In the genomic region with DNA sequence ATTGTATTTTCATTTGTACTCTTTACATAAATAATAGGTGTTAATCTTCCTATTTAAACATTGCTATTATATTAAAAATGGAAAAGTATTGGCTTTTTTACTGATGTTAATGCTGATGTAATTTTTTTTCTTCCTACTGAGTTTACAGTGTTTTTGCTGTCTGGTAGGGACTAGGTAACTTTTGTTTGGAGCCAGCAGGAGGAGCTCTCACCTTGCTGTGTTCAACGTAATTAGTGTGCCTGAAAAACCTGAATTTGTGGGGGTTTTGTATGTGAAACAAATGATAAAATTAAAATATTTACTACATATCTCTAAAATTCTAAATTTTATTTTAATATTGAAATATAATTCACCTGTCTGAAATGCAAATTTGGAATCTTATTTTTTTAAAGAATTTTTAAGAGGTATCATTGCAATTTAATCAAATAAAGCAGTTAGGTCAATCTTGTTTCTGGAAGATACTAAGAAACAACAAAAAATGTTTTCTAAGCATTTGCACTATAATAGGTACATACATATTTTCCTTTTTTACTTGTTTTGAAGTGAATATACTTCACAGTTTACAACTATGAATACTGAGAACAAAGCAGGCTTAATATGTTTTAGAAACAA, we compare ENCODE assay signal across 9 cellular contexts. TPM values are rescaled to one million over a fixed set of nuclear protein-coding genes. Genes with fewer than 3 reads are reported as not detected.
DNase-seq lines count a peak whose midpoint lies in the region; ATAC-seq and TF ChIP-seq lines count a peak whose summit lies in the region.
"Had no signal": no experiment of that assay in that cellular context is flagged by ENCODE, and none has a peak within 500 bp of the region (broad histone marks: within the 10 kb centered on the region; RNA-seq: fewer than 3 reads in every experiment).

No MANE protein-coding gene starts in this region.

- ATAC-seq in GM21526 (IDR thresholded peaks at IDR 0.05; ENCODE audit: low FRiP score, unreplicated experiment), result peak; percentile 65
- ATAC-seq in foreskin keratinocyte, result peak; percentile 65
- no peak for ATAC-seq in HG03139 (IDR thresholded peaks at IDR 0.05; ENCODE audit: unreplicated experiment)
- no peak for ATAC-seq in T-cell (replicated peaks in 1 of 4)

- TF ChIP-seq EP300 in SK-N-SH (IDR thresholded peaks at IDR 0.05; ENCODE audit: borderline replicate concordance in 1 of 2, low read depth in 1 of 2, low read length in 1 of 2), result no peak

- CTCF ChIA-PET in SK-N-SH (lab: Yijun Ruan, JAX) (interaction anchor here (0.7 to 3.9 kb wide), 14 partner anchors 9 to 1161 kb away, joined by 3 to 41 read pairs (median 4); a partner anchor contains a TSS), T-cell (lab: Charles Lee) (interaction anchor here in 1 of 2 donors (0.8 kb wide), 1 partner anchor 1159 kb away, joined by 4 read pairs; no protein-coding TSS in a partner anchor)

- no peaks in the 10 kb centered on the region for H3K9me3 Mint-ChIP-seq in T-cell

- no peaks in the 10 kb centered on the region for H3K27me3 Mint-ChIP-seq in T-cell

- no peak overlapping the region for H3K9ac ChIP-seq in SK-N-SH

- H3K27me3 ChIP-seq in SK-N-SH (ENCODE audit: insufficient read depth), result no peaks in the 10 kb centered on the region
- no peaks in the 10 kb centered on the region for H3K27me3 ChIP-seq in foreskin keratinocyte
- H3K27me3 ChIP-seq in testis, result no peaks in the 10 kb centered on the region

- no peak overlapping the region; a peak in 1 of 4 replicates for H3K4me3 ChIP-seq in SK-N-SH (ENCODE audit: low read depth in 2 of 2, low read length in 1 of 2)
- H3K4me3 ChIP-seq in testis, result no peak overlapping the region

- no peaks in the 10 kb centered on the region for H3K9me3 ChIP-seq in SK-N-SH
- H3K9me3 ChIP-seq in testis, result no peaks in the 10 kb centered on the region

- WGBS in SK-N-SH (ENCODE audit: low lambda C conversion rate), result 3% methylated on average over 1 of the region's 1 CpG
- WGBS in testis, 2 donors, result 16 to 23% methylated on average over 1 of the region's 1 CpG

- TF ChIP-seq RAD21 in SK-N-SH (IDR thresholded peaks at IDR 0.05; ENCODE audit: low read length), result peak; percentile 89

- no peaks in the 10 kb centered on the region for H3K4me1 ChIP-seq in SK-N-SH (ENCODE audit: control insufficient read depth in 1 of 2, insufficient read depth in 2 of 2, low read depth in 1 of 2, low read length in 1 of 2)
- no peaks in the 10 kb centered on the region for H3K4me1 ChIP-seq in foreskin keratinocyte
- H3K4me1 ChIP-seq in testis, result no peaks in the 10 kb centered on the region

- H3K36me3 Mint-ChIP-seq in T-cell, result no peaks in the 10 kb centered on the region

- no peaks in the 10 kb centered on the region for H4K20me1 ChIP-seq in SK-N-SH (ENCODE audit: insufficient read depth)

- intact Hi-C loops in testis (cut with DNase I; ENCODE audit: low total_unique reads), result no loop called here

- no peaks in the 10 kb centered on the region for H3F3A ChIP-seq in SK-N-SH (replicated peaks; ENCODE audit: insufficient read depth)

- no peaks in the 10 kb centered on the region for H3K4me1 Mint-ChIP-seq in T-cell

- no peaks in the 10 kb centered on the region for H3K36me3 ChIP-seq in SK-N-SH (replicated peaks in 1 of 2; ENCODE audit: control insufficient read depth in 1 of 2, insufficient read depth in 2 of 2, low read length in 1 of 2)
- H3K36me3 ChIP-seq in testis (ENCODE audit: low read depth, missing control alignments), result no peaks in the 10 kb centered on the region

- H3K79me2 ChIP-seq in SK-N-SH (ENCODE audit: insufficient read depth), result no peaks in the 10 kb centered on the region

- TF ChIP-seq POLR2A in testis (IDR thresholded peaks at IDR 0.05), result no peak

- POLR2A ChIA-PET in SK-N-SH (lab: Yijun Ruan, JAX), result no interaction called here
- POLR2A ChIA-PET in T-cell (lab: Charles Lee), result no interaction called here

- H3K27ac ChIP-seq in SK-N-SH (ENCODE audit: low read depth in 2 of 2, low read length in 1 of 2), result no peak overlapping the region
- H3K27ac ChIP-seq in foreskin keratinocyte, result no peak overlapping the region
- H3K27ac ChIP-seq in testis, result no peak overlapping the region

- TF ChIP-seq CTCF in SK-N-SH (IDR thresholded peaks at IDR 0.05), result peak; percentile 75
- peak; percentile 91 for TF ChIP-seq CTCF in foreskin keratinocyte (conservative IDR thresholded peaks at IDR 0.05)
- TF ChIP-seq CTCF in testis (IDR thresholded peaks at IDR 0.05), result peak in 1 of 3 experiments; percentile 43

- no peak overlapping the region for H2AFZ ChIP-seq in SK-N-SH (ENCODE audit: low read depth)

- H3K4me2 ChIP-seq in SK-N-SH, result no peak overlapping the region

- no peaks in the 10 kb centered on the region for H3K9me2 ChIP-seq in SK-N-SH

- H3K4me3 Mint-ChIP-seq in T-cell, result no peak overlapping the region

- no peak overlapping the region for H3K27ac Mint-ChIP-seq in T-cell

- DNase-seq in DMS153 (lab: John Stamatoyannopoulos, UW) (peak; percentile 16), NAMALWA (ENCODE audit: low spot score) (peak; percentile 61), SK-N-SH (peak; percentile 10), foreskin keratinocyte (peak in 1 of 2 donors; percentile 33), testis (peak; percentile 54), T-cell (no peak)

TF ChIP-seq in SK-N-SH, 30 proteins besides CTCF, POLR2A, EP300 and RAD21:
- TF ChIP-seq RXRA (IDR thresholded peaks at IDR 0.05; ENCODE audit: borderline replicate concordance, low read depth) (no peak), RCOR1 (IDR thresholded peaks at IDR 0.05; ENCODE audit: low read length) (no peak), TEAD4 (IDR thresholded peaks at IDR 0.05; ENCODE audit: borderline replicate concordance, insufficient read depth) (no peak), SMC3 (IDR thresholded peaks at IDR 0.05; ENCODE audit: low read depth, low read length) (peak; percentile 72), YY1 (IDR thresholded peaks at IDR 0.05; ENCODE audit: low read depth) (no peak)

RNA-seq across cellular contexts. Expression of a gene that starts 48.8 kb away (rescaled TPM):
- not detected in 2 replicates for polyA plus RNA-seq in SK-N-SH (2012; rRNA removed)
- 0.04 TPM in 1 of 2 replicates, not detected in the other for polyA plus RNA-seq in SK-N-SH (2012; cell fraction: cytosol; rRNA removed)
- polyA plus RNA-seq in SK-N-SH (2012; cell fraction: nucleus; rRNA removed), result not detected in 2 replicates
- total RNA-seq in foreskin keratinocyte, result not detected in 2 replicates
- polyA plus RNA-seq in foreskin keratinocyte, result not detected in 2 replicates
- 10 to 100 TPM in 1 of 2 donors, 1 to 10 TPM in 1; 9.8 to 21.2 TPM for total RNA-seq in testis
- 33.0 TPM for polyA plus RNA-seq in testis (ENCODE audit: insufficient read depth, low read depth, low replicate concordance)
- not detected for total RNA-seq in T-cell
- total RNA-seq: myocyte had no signal

Comparison
In these comparisons a context has a peak if more than half of its experiments do, and no peak if none do; other contexts are left out.
1. DNase-seq: peak in DMS153 (single experiment), NAMALWA (single experiment), SK-N-SH (single experiment) and testis (single experiment); none in T-cell (0 of 34).
2. ATAC-seq: peak in GM21526 (single experiment) and foreskin keratinocyte (single experiment); none in HG03139 (single experiment) and T-cell (0 of 4).
3. RNA of a gene that starts 48.8 kb away (total RNA-seq): 9.8 to 21.2 TPM in testis; not detected in foreskin keratinocyte and not detected in T-cell; every median in the first group is over 10 times any median in the second.